In the genomic region with DNA sequence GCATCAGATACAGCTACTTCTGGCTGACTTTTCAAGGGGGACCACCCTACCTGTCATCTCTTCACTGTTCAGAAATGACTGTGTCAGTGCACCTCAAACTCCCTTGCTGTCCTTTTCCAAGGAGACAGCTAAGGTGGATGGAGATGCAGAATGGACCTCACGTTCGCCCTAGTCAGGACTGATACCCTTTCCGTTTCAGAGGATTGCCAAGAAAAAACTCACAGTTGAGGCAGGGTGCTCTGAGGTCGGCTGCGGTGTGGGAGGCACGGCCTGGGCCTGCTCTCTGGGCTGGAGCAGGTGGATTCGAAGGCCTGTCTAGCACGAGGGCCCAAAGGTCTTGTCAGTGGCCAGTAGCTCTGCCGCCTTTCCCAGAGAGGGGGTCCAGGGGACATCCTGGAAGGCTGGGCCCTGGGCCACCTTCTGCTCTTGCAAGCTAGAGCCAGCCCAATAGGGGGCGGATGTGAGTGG, we compare ENCODE assay signal across 6 cellular contexts. TPM values are rescaled to one million over a fixed set of nuclear protein-coding genes. Genes with fewer than 3 reads are reported as not detected.
A peak's percentile ranks its signal among the peaks of the same experiment; 100 is the strongest.
DNase-seq lines count a peak whose midpoint lies in the region; ATAC-seq, FAIRE-seq and TF ChIP-seq lines count a peak whose summit lies in the region.

No MANE protein-coding gene starts in this region.

- H4K20me1 ChIP-seq in fibroblast of lung (ENCODE audit: control insufficient read depth, extremely low read depth, insufficient read depth, low read length), result no peaks in the 10 kb centered on the region

- no peak overlapping the region for H3K9ac ChIP-seq in fibroblast of lung (ENCODE audit: insufficient read depth, low read length)

- no peaks in the 10 kb centered on the region for H3K9me3 ChIP-seq in WERI-Rb-1 (ENCODE audit: severe bottlenecking)
- H3K9me3 ChIP-seq in fibroblast of lung (ENCODE audit: control insufficient read depth, insufficient read depth, low read depth, low read length), result no peaks in the 10 kb centered on the region

- FAIRE-seq in HTR-8/SVneo (lab: Jason Lieb, UNC), result no peak

- peak; percentile 85 for TF ChIP-seq CTCF in WERI-Rb-1 (IDR thresholded peaks at IDR 0.05; ENCODE audit: low read depth, low read length)
- TF ChIP-seq CTCF in fibroblast of lung (conservative IDR thresholded peaks at IDR 0.05 in 1 of 2, IDR thresholded peaks at IDR 0.05 in 1 of 2; ENCODE audit: low read depth in 1 of 2, low read length in 2 of 2), result peak in 1 of 2 donors; percentile 73

- peak overlapping the region; percentile 87 for H3K27ac ChIP-seq in WERI-Rb-1
- H3K27ac ChIP-seq in fibroblast of lung (ENCODE audit: insufficient read depth, low read length), result no peak overlapping the region

- H3K36me3 ChIP-seq in WERI-Rb-1, result peaks cover 26% of the 10 kb centered on the region
- H3K36me3 ChIP-seq in fibroblast of lung (ENCODE audit: control insufficient read depth, insufficient read depth, low read length), result peaks cover 7% of the 10 kb centered on the region

- H3K4me3 ChIP-seq in WERI-Rb-1 (ENCODE audit: low read depth, low read length) (peak overlapping the region; percentile 90), fibroblast of lung (replicated peaks in 1 of 4; ENCODE audit: control extremely low read depth in 1 of 4, insufficient read depth in 1 of 4, low read depth in 3 of 4, low read length in 4 of 4) (peak overlapping the region; percentile 34 to 63 (median 48))

- DNase-seq in WERI-Rb-1 (peak; percentile 90), fibroblast of lung (ENCODE audit: low read depth in 2 of 2) (peak in 1 of 2 donors; percentile 43), HTR-8/SVneo (ENCODE audit: insufficient read length, low spot score) (no peak), DMS 273 (lab: John Stamatoyannopoulos, UW; ENCODE audit: unreplicated experiment) (no peak)
- DNase-seq in stimulated activated CD4-positive, alpha-beta T cell treated with anti-CD3 and anti-CD28 coated beads, Interleukin-2, amount 100 ng/mL, for 24 hours, result peak; percentile 87 to 88

- H3K27me3 ChIP-seq in WERI-Rb-1 (ENCODE audit: insufficient read depth, low read depth, severe bottlenecking), result no peaks in the 10 kb centered on the region
- H3K27me3 ChIP-seq in fibroblast of lung (ENCODE audit: control insufficient read depth, insufficient read depth, low read length), result peaks cover 2% of the 10 kb centered on the region

- no peaks in the 10 kb centered on the region for H3K79me2 ChIP-seq in fibroblast of lung (ENCODE audit: control insufficient read depth, insufficient read depth, low read length)

- peaks cover 7% of the 10 kb centered on the region for H3K4me1 ChIP-seq in fibroblast of lung (ENCODE audit: control insufficient read depth, extremely low read depth, insufficient read depth, low read length)

- ATAC-seq in GM19328 (IDR thresholded peaks at IDR 0.05; ENCODE audit: unreplicated experiment), result peak; percentile 11

- H2AFZ ChIP-seq in fibroblast of lung (ENCODE audit: low read length), result no peak overlapping the region

- peak overlapping the region; percentile 77 for H3K4me2 ChIP-seq in fibroblast of lung (ENCODE audit: extremely low read depth, insufficient read depth, low read length)

RNA-seq across cellular contexts. Expression of a gene that starts 2.2 kb away (rescaled TPM):
- not detected in 2 replicates for total RNA-seq in fibroblast of lung
- not detected in 2 replicates for polyA plus RNA-seq in fibroblast of lung
- polyA plus RNA-seq in fibroblast of lung (2012), result not detected in 2 replicates
- not detected in 2 replicates for polyA minus RNA-seq in fibroblast of lung (ENCODE audit: low replicate concordance)

RNA-seq across cellular contexts. Expression of a gene that starts 7.2 kb away (rescaled TPM):
- total RNA-seq in fibroblast of lung, result 10.5 and 14.9 TPM in 2 replicates
- polyA plus RNA-seq in fibroblast of lung, result 17.4 and 18.0 TPM in 2 replicates
- 15.9 and 17.3 TPM in 2 replicates for polyA plus RNA-seq in fibroblast of lung (2012)
- 43.2 and 58.2 TPM in 2 replicates for polyA minus RNA-seq in fibroblast of lung (ENCODE audit: low replicate concordance)

RNA-seq across cellular contexts. Expression of a gene that starts 7.3 kb away (rescaled TPM):
- 21.8 and 23.9 TPM in 2 replicates for total RNA-seq in fibroblast of lung
- polyA plus RNA-seq in fibroblast of lung, result 24.1 and 25.5 TPM in 2 replicates
- 30.2 and 32.0 TPM in 2 replicates for polyA plus RNA-seq in fibroblast of lung (2012)
- 32.9 and 44.6 TPM in 2 replicates for polyA minus RNA-seq in fibroblast of lung (ENCODE audit: low replicate concordance)

RNA-seq across cellular contexts. Expression of a gene that starts 23.8 kb away (rescaled TPM):
- total RNA-seq in fibroblast of lung, result 64.7 and 70.2 TPM in 2 replicates
- polyA plus RNA-seq in fibroblast of lung, result 50.2 and 55.8 TPM in 2 replicates
- 64.7 and 76.5 TPM in 2 replicates for polyA plus RNA-seq in fibroblast of lung (2012)
- 109 and 122 TPM in 2 replicates for polyA minus RNA-seq in fibroblast of lung (ENCODE audit: low replicate concordance)

RNA-seq across cellular contexts. Expression of a gene that starts 24.3 kb away (rescaled TPM):
- 214 and 405 TPM in 2 replicates for total RNA-seq in fibroblast of lung
- polyA plus RNA-seq in fibroblast of lung, result 214 and 244 TPM in 2 replicates
- 354 and 377 TPM in 2 replicates for polyA plus RNA-seq in fibroblast of lung (2012)
- polyA minus RNA-seq in fibroblast of lung (ENCODE audit: low replicate concordance), result 919 and 1,168 TPM in 2 replicates

Comparison
In these comparisons a context has a peak if more than half of its experiments do, and no peak if none do; other contexts are left out.
1. DNase-seq: peak in WERI-Rb-1 (single experiment) and stimulated activated CD4-positive, alpha-beta T cell treated with anti-CD3 and anti-CD28 coated beads, Interleukin-2, amount 100 ng/mL, for 24 hours (2 of 2); none in HTR-8/SVneo (single experiment) and DMS 273 (single experiment).